ENCODE assay signal across 8 cellular contexts in the genomic region with DNA sequence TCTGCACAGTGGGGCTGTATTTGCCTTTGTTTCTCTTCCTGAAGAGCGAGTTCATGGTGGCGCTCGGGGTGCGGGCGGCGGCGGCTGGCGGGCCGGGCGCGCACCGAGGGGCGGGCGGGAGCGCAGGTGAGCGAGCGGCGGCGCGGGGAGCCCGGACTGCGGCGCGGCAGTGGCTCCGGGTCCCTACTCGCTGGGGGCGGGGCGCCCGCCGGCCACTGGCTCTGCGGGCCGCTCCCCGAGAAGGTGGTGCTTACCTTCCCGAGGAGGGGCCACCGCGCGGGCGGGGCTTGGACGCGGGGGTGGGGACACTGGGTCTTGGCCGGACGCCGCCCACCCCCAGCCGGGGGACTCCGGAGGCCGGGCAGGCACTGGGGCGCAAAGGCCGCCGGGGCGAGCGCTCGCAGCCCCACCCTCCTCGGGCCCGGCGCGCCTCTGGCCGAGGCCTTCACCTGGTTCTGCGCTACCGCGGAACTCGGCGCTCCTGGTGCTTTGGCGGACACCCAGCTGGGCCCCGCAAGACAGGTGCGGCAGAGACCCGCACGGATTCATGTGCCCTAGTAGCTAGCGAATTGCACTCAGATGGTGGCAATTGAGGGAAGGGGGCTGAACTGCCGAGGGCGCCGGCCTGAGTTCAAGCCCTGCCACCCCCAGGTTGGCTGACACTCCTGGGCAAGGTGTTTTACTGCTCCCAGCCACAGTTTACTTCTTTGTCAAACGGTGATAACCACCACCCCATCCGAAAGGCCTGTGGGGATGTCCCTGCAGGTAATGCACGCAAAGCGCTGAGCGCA. TPM values are rescaled to one million over a fixed set of nuclear protein-coding genes. Genes with fewer than 3 reads are reported as not detected.
DNase-seq lines count a peak whose midpoint lies in the region; ATAC-seq and TF ChIP-seq lines count a peak whose summit lies in the region.

A gene with protein sequence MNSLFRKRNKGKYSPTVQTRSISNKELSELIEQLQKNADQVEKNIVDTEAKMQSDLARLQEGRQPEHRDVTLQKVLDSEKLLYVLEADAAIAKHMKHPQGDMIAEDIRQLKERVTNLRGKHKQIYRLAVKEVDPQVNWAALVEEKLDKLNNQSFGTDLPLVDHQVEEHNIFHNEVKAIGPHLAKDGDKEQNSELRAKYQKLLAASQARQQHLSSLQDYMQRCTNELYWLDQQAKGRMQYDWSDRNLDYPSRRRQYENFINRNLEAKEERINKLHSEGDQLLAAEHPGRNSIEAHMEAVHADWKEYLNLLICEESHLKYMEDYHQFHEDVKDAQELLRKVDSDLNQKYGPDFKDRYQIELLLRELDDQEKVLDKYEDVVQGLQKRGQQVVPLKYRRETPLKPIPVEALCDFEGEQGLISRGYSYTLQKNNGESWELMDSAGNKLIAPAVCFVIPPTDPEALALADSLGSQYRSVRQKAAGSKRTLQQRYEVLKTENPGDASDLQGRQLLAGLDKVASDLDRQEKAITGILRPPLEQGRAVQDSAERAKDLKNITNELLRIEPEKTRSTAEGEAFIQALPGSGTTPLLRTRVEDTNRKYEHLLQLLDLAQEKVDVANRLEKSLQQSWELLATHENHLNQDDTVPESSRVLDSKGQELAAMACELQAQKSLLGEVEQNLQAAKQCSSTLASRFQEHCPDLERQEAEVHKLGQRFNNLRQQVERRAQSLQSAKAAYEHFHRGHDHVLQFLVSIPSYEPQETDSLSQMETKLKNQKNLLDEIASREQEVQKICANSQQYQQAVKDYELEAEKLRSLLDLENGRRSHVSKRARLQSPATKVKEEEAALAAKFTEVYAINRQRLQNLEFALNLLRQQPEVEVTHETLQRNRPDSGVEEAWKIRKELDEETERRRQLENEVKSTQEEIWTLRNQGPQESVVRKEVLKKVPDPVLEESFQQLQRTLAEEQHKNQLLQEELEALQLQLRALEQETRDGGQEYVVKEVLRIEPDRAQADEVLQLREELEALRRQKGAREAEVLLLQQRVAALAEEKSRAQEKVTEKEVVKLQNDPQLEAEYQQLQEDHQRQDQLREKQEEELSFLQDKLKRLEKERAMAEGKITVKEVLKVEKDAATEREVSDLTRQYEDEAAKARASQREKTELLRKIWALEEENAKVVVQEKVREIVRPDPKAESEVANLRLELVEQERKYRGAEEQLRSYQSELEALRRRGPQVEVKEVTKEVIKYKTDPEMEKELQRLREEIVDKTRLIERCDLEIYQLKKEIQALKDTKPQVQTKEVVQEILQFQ (N-terminal part only) (minus strand): TSS at position 158 of the 791 bp plus-strand sequence. CDS start 103 bp downstream, at position 55.

- no peaks in the 10 kb centered on the region for H4K20me1 ChIP-seq in osteoblast (ENCODE audit: insufficient read depth, low read length)

- DNase-seq in BE2C (no peak), HFF-Myc (ENCODE audit: extremely low read depth, low read depth) (no peak), osteoblast (ENCODE audit: insufficient read length, low spot score, missing footprints) (peak; percentile 84)

- no peaks in the 10 kb centered on the region for H3K79me2 ChIP-seq in osteoblast (ENCODE audit: insufficient read depth, low read length)

- H3K4me2 ChIP-seq in osteoblast (ENCODE audit: insufficient read depth, low read length): peak within 1 kb of the TSS; percentile 52

- peaks cover 27% of the 10 kb centered on the region for H3K27me3 ChIP-seq in BE2C
- peaks cover 31% of the 10 kb centered on the region for H3K27me3 ChIP-seq in gastroesophageal sphincter
- peaks cover 53% of the 10 kb centered on the region for H3K27me3 ChIP-seq in osteoblast (ENCODE audit: insufficient read depth, low read length)

- TF ChIP-seq CTCF in BE2C (IDR thresholded peaks at IDR 0.05; ENCODE audit: low read depth, low read length) (no peak), HFF-Myc (IDR thresholded peaks at IDR 0.05; ENCODE audit: low read depth, low read length, missing control alignments) (no peak), WI38 (IDR thresholded peaks at IDR 0.05; ENCODE audit: low read depth, low read length) (no peak), gastroesophageal sphincter (IDR thresholded peaks at IDR 0.05) (no peak), osteoblast (IDR thresholded peaks at IDR 0.05; ENCODE audit: extremely low read depth, low read depth, low read length) (no peak)

- H3K27ac ChIP-seq in gastroesophageal sphincter (peak within 1 kb of the TSS in 3 of 4 donors; percentile 75 to 83 (median 76)), osteoblast (ENCODE audit: low read depth, low read length) (no peak within 1 kb of the TSS)

- peak; percentile 62 for ATAC-seq in gastroesophageal sphincter
- ATAC-seq in GM19467 (IDR thresholded peaks at IDR 0.05; ENCODE audit: unreplicated experiment): no peak
- ATAC-seq in GM18511 (IDR thresholded peaks at IDR 0.05; ENCODE audit: unreplicated experiment): no peak
- no peak for ATAC-seq in GM19395 (IDR thresholded peaks at IDR 0.05; ENCODE audit: unreplicated experiment)

- H2AFZ ChIP-seq in osteoblast (ENCODE audit: low read length): peak within 1 kb of the TSS; percentile 47

- H3K4me3 ChIP-seq in BE2C (ENCODE audit: low read depth, low read length) (peak within 1 kb of the TSS; percentile 16; the same call in 1 of the 2 replicates), HFF-Myc (replicated peaks; ENCODE audit: low read depth, low read length) (peak within 1 kb of the TSS; percentile 49), WI38 (ENCODE audit: low read depth, low read length) (peak within 1 kb of the TSS; percentile 46), gastroesophageal sphincter (peak within 1 kb of the TSS; percentile 28 to 68), osteoblast (ENCODE audit: insufficient read depth, low read length) (peak within 1 kb of the TSS; percentile 55)

- peak; percentile 11 to 39 for TF ChIP-seq POLR2A in gastroesophageal sphincter (IDR thresholded peaks at IDR 0.05)

- WGBS in gastroesophageal sphincter (ENCODE audit: low coverage in 1 of 2), 2 donors: no CpG with 5 or more reads among the region's 76 CpGs

- H3K36me3 ChIP-seq in BE2C: no peaks in the 10 kb centered on the region
- H3K36me3 ChIP-seq in gastroesophageal sphincter: no peaks in the 10 kb centered on the region
- no peaks in the 10 kb centered on the region for H3K36me3 ChIP-seq in osteoblast (ENCODE audit: insufficient read depth, low read length)

- H3K4me1 ChIP-seq in BE2C (no peaks in the 10 kb centered on the region), gastroesophageal sphincter (peaks cover 0 to 53% (median 9%) of the 10 kb centered on the region in 3 donors), osteoblast (ENCODE audit: insufficient read depth, low read length) (peaks cover 18% of the 10 kb centered on the region)

- no peak for TF ChIP-seq EP300 in gastroesophageal sphincter (IDR thresholded peaks at IDR 0.05)

- H3K9me3 ChIP-seq in BE2C (no peaks in the 10 kb centered on the region), gastroesophageal sphincter (no peaks in the 10 kb centered on the region), osteoblast (ENCODE audit: low read depth, low read length) (no peaks in the 10 kb centered on the region)

RNA-seq across cellular contexts. Expression of the gene that starts here (rescaled TPM):
- 2.8 TPM for polyA plus RNA-seq in BE2C (2012; ENCODE audit: insufficient read depth, insufficient read length, low read depth)
- total RNA-seq in gastroesophageal sphincter (10 to 100 TPM; 53.7 to 82.5 (median 76.5) TPM), osteoblast (24.2 and 27.1 TPM in 2 replicates)
